25 cellular contexts compared by ENCODE assay signal in genomic region chr1:169989246-169989645, GRCh38.
"Had no signal": no experiment of that assay in that cellular context is flagged by ENCODE, and none has a peak within 500 bp of the region (broad histone marks: within the 10 kb centered on the region; RNA-seq: fewer than 3 reads in every experiment).

No MANE protein-coding gene starts in this region.

- H3K9me3 ChIP-seq: esophagus squamous epithelium, left lung, psoas muscle, sigmoid colon, spleen, testis, tibial artery had no signal

- H3K27me3 ChIP-seq: dorsolateral prefrontal cortex, esophagus squamous epithelium, left lung, sigmoid colon, spleen, testis, tibial artery had no signal

- ATAC-seq: left lung; naive thymus-derived CD8-positive, alpha-beta T cell; psoas muscle; right cardiac atrium; stimulated activated memory B cell treated with anti-CD40 and anti-IgM and Interleukin-4, amounts not matched to agents 10 μg/mL and 1 μg/mL and 100 μg/mL, for 72 hours; stimulated activated naive CD8-positive, alpha-beta T cell treated with anti-CD3 and anti-CD28 coated beads, Interleukin-15, Interleukin-2, amounts not matched to agents 100 U/mL and 50 U/mL, for 24 hours had no signal

- H3K36me3 ChIP-seq: left lung, sigmoid colon had no signal

- DNase-seq: cortex of kidney; dorsolateral prefrontal cortex; effector CD8-positive, alpha-beta T cell; endodermal cell; erythroblast; esophagus squamous epithelium; hypothalamus; kidney; left lung; mammary epithelial cell; mesendoderm; midbrain; naive thymus-derived CD8-positive, alpha-beta T cell; nephron progenitor cell; nucleus accumbens; psoas muscle; right cardiac atrium; sigmoid colon; spleen; stimulated activated CD4-positive, alpha-beta T cell treated with anti-CD3 and anti-CD28 coated beads, Interleukin-4, amount 100 ng/mL, for 4 hours; stimulated activated naive CD8-positive, alpha-beta T cell treated with anti-CD3 and anti-CD28 coated beads, Interleukin-15, Interleukin-2, amounts not matched to agents 100 U/mL and 50 U/mL, for 24 hours; substantia nigra; testis; tibial artery had no signal

- H3K4me1 ChIP-seq: esophagus squamous epithelium, left lung, psoas muscle, spleen, testis had no signal

- H3K4me3 ChIP-seq: dorsolateral prefrontal cortex, esophagus squamous epithelium, left lung, psoas muscle, sigmoid colon, spleen, testis, tibial artery had no signal

- H3K27ac ChIP-seq: dorsolateral prefrontal cortex, esophagus squamous epithelium, left lung, psoas muscle, sigmoid colon, spleen, testis, tibial artery had no signal
